ENCODE assay signal across 23 cellular contexts in genomic region chr10:104273291-104273690, GRCh38. TPM values are rescaled to one million over a fixed set of nuclear protein-coding genes. Genes with fewer than 3 reads are reported as not detected.
"Had no signal": no experiment of that assay in that cellular context is flagged by ENCODE, and none has a peak within 500 bp of the region (broad histone marks: within the 10 kb centered on the region; RNA-seq: fewer than 3 reads in every experiment).

No MANE protein-coding gene starts in this region.

- H3K4me3 Mint-ChIP-seq: activated CD4-positive, alpha-beta T cell treated with anti-CD3 and anti-CD28 coated beads, Interleukin-2, amount 10 ng/mL, durations not matched to agents 7 days and 5 days; activated naive CD4-positive, alpha-beta T cell treated with anti-CD3 and anti-CD28 coated beads, Interleukin-2, amount 10 ng/mL, durations not matched to agents 7 days and 5 days; activated naive CD8-positive, alpha-beta T cell treated with anti-CD3 and anti-CD28 coated beads, Interleukin-2, amount 50 U/mL, for 24 hours; activated T-cell treated with anti-CD3 and anti-CD28 coated beads, Interleukin-2, amount 50 U/mL, for 4 hours; nephron progenitor cell; stimulated activated naive CD8-positive, alpha-beta T cell treated with anti-CD3 and anti-CD28 coated beads, Interleukin-15, Interleukin-2, amounts not matched to agents 100 ng/mL and 50 ng/mL, for 24 hours; T-helper 1 cell treated with Interleukin-12 subunit alpha and Interleukin-12 subunit beta and Interleukin-4 antibody, amounts not matched to agents 30 μg/mL and 1 μg/mL, for 36 hours had no signal

- H3K9me3 ChIP-seq: ascending aorta, tibial nerve, uterus had no signal

- H3K9me3 Mint-ChIP-seq: activated CD4-positive, alpha-beta T cell treated with anti-CD3 and anti-CD28 coated beads, Interleukin-2, amount 10 ng/mL, durations not matched to agents 7 days and 5 days; activated naive CD4-positive, alpha-beta T cell treated with anti-CD3 and anti-CD28 coated beads, Interleukin-2, amount 10 ng/mL, durations not matched to agents 7 days and 5 days; activated naive CD8-positive, alpha-beta T cell treated with anti-CD3 and anti-CD28 coated beads, Interleukin-2, amount 50 U/mL, for 24 hours; activated T-cell treated with anti-CD3 and anti-CD28 coated beads, Interleukin-2, amount 50 U/mL, for 4 hours; stimulated activated naive CD8-positive, alpha-beta T cell treated with anti-CD3 and anti-CD28 coated beads, Interleukin-15, Interleukin-2, amounts not matched to agents 100 ng/mL and 50 ng/mL, for 24 hours; T-helper 1 cell treated with Interleukin-12 subunit alpha and Interleukin-12 subunit beta and Interleukin-4 antibody, amounts not matched to agents 30 μg/mL and 1 μg/mL, for 36 hours had no signal

- DNase-seq: activated CD4-positive, alpha-beta T cell treated with anti-CD3 and anti-CD28 coated beads, Interleukin-2, amount 10 ng/mL, durations not matched to agents 7 days and 5 days; activated CD8-positive, alpha-beta memory T cell treated with anti-CD3 and anti-CD28 coated beads, Interleukin-2, amount 50 U/mL, for 4 hours; activated naive CD4-positive, alpha-beta T cell treated with anti-CD3 and anti-CD28 coated beads, Interleukin-2, amount 10 ng/mL, durations not matched to agents 7 days and 5 days; activated naive CD8-positive, alpha-beta T cell treated with anti-CD3 and anti-CD28 coated beads, Interleukin-2, amount 50 U/mL, for 24 hours; activated T-cell treated with anti-CD3 and anti-CD28 coated beads, Interleukin-2, amount 50 U/mL, for 4 hours; kidney; midbrain; nephron progenitor cell; nucleus accumbens; posterior cingulate gyrus; stimulated activated CD4-positive, alpha-beta T cell treated with anti-CD3 and anti-CD28 coated beads, Interleukin-15, amount 100 ng/mL, for 24 hours; stimulated activated CD4-positive, alpha-beta T cell treated with anti-CD3 and anti-CD28 coated beads, Interleukin-2, amount 100 ng/mL, for 48 hours; uterus had no signal

- H3K27ac Mint-ChIP-seq: activated CD4-positive, alpha-beta T cell treated with anti-CD3 and anti-CD28 coated beads, Interleukin-2, amount 10 ng/mL, durations not matched to agents 7 days and 5 days; activated naive CD4-positive, alpha-beta T cell treated with anti-CD3 and anti-CD28 coated beads, Interleukin-2, amount 10 ng/mL, durations not matched to agents 7 days and 5 days; activated naive CD8-positive, alpha-beta T cell treated with anti-CD3 and anti-CD28 coated beads, Interleukin-2, amount 50 U/mL, for 24 hours; nephron progenitor cell; stimulated activated naive CD8-positive, alpha-beta T cell treated with anti-CD3 and anti-CD28 coated beads, Interleukin-15, Interleukin-2, amounts not matched to agents 100 ng/mL and 50 ng/mL, for 24 hours; T-helper 1 cell treated with Interleukin-12 subunit alpha and Interleukin-12 subunit beta and Interleukin-4 antibody, amounts not matched to agents 30 μg/mL and 1 μg/mL, for 36 hours had no signal

- H3K4me1 ChIP-seq: uterus had no signal

- H3K4me3 ChIP-seq: ascending aorta, lung, tibial nerve, uterus had no signal

- H3K36me3 ChIP-seq: ascending aorta, tibial nerve, uterus had no signal

- ATAC-seq: activated CD4-positive, CD25-positive, alpha-beta regulatory T cell treated with anti-CD3 and anti-CD28 coated beads, Interleukin-2, amount 50 U/mL, for 24 hours; activated naive CD8-positive, alpha-beta T cell treated with anti-CD3 and anti-CD28 coated beads, Interleukin-2, amount 50 U/mL, for 24 hours; activated T-cell treated with anti-CD3 and anti-CD28 coated beads, Interleukin-2, amount 50 U/mL, for 4 hours; left lobe of liver had no signal

- H3K27ac ChIP-seq: ascending aorta, epithelial cell of prostate, tibial nerve, uterus had no signal

- H3K27me3 ChIP-seq: ascending aorta, uterus had no signal

RNA-seq across cellular contexts. Expression of gene GSTO2, which starts 4.3 kb away (rescaled TPM):
- total RNA-seq: ascending aorta, myocyte, skeletal muscle tissue had no signal

RNA-seq across cellular contexts. Expression of gene CFAP43, which starts 41.1 kb away (rescaled TPM):
- total RNA-seq: activated CD4-positive, alpha-beta T cell treated with anti-CD3 and anti-CD28 coated beads, Interleukin-2, amount 10 ng/mL, durations not matched to agents 7 days and 5 days; myocyte had no signal
